ENCODE assay signal across 10 cellular contexts in genomic region chr3:182212479-182213076, GRCh38.
DNase-seq lines count a peak whose midpoint lies in the region; ATAC-seq and FAIRE-seq lines count a peak whose summit lies in the region.
"Had no signal": no experiment of that assay in that cellular context is flagged by ENCODE, and none has a peak within 500 bp of the region (broad histone marks: within the 10 kb centered on the region; RNA-seq: fewer than 3 reads in every experiment).

No MANE protein-coding gene starts in this region.

- FAIRE-seq in HTR-8/SVneo (lab: Jason Lieb, UNC) = no peak

- H3K36me3 ChIP-seq in CD8-positive, alpha-beta memory T cell (ENCODE audit: insufficient read depth, low read length) = no peaks in the 10 kb centered on the region
- H3K36me3 ChIP-seq: spleen had no signal

- DNase-seq in HTR-8/SVneo (ENCODE audit: insufficient read length, low spot score) (peak; percentile 25), NCI-H69 (lab: John Stamatoyannopoulos, UW) (peak; percentile 99), renal cortical epithelial cell (ENCODE audit: low read depth) (peak; percentile 100)
- DNase-seq in CD8-positive, alpha-beta memory T cell = no peak
- DNase-seq in activated CD4-positive, alpha-beta T cell treated with anti-CD3 and anti-CD28 coated beads, Interleukin-2, amount 10 ng/mL, durations not matched to agents 24 days and 14 days = no peak
- DNase-seq: spleen had no signal

- no peak overlapping the region for H3K4me3 ChIP-seq in CD8-positive, alpha-beta memory T cell (ENCODE audit: low read length)
- H3K4me3 ChIP-seq: coronary artery, spleen had no signal

- H3K27me3 Mint-ChIP-seq in CD8-positive, alpha-beta memory T cell = no peaks in the 10 kb centered on the region
- no peaks in the 10 kb centered on the region for H3K27me3 Mint-ChIP-seq in activated CD4-positive, alpha-beta T cell treated with anti-CD3 and anti-CD28 coated beads, Interleukin-2, amount 10 ng/mL, durations not matched to agents 24 days and 14 days

- no peaks in the 10 kb centered on the region for H3K9me3 ChIP-seq in CD8-positive, alpha-beta memory T cell (ENCODE audit: low read length)
- H3K9me3 ChIP-seq: spleen had no signal

- peaks cover 0 to 3% (median 0%) of the 10 kb centered on the region in 5 donors for H3K9me3 Mint-ChIP-seq in CD8-positive, alpha-beta memory T cell
- no peaks in the 10 kb centered on the region for H3K9me3 Mint-ChIP-seq in activated CD4-positive, alpha-beta T cell treated with anti-CD3 and anti-CD28 coated beads, Interleukin-2, amount 10 ng/mL, durations not matched to agents 24 days and 14 days

- POLR2A ChIA-PET in CD8-positive, alpha-beta memory T cell (lab: Charles Lee) = no interaction called here

- H3K4me1 ChIP-seq in CD8-positive, alpha-beta memory T cell (ENCODE audit: insufficient read depth, low read length) = no peaks in the 10 kb centered on the region
- H3K4me1 ChIP-seq: spleen had no signal

- ATAC-seq in esophagus mucosa = peak; percentile 91
- no peak for ATAC-seq in HG03457 (IDR thresholded peaks at IDR 0.05; ENCODE audit: unreplicated experiment)
- no peak for ATAC-seq in HG02970 (IDR thresholded peaks at IDR 0.05; ENCODE audit: low FRiP score, unreplicated experiment)

- H3K4me1 Mint-ChIP-seq in CD8-positive, alpha-beta memory T cell = no peaks in the 10 kb centered on the region
- H3K4me1 Mint-ChIP-seq in activated CD4-positive, alpha-beta T cell treated with anti-CD3 and anti-CD28 coated beads, Interleukin-2, amount 10 ng/mL, durations not matched to agents 24 days and 14 days = no peaks in the 10 kb centered on the region

- intact Hi-C loops in activated CD4-positive, alpha-beta T cell treated with anti-CD3 and anti-CD28 coated beads, Interleukin-2, amount 10 ng/mL, durations not matched to agents 24 days and 14 days (cut with micrococcal nuclease) = no loop called here

- no peak overlapping the region for H3K4me3 Mint-ChIP-seq in CD8-positive, alpha-beta memory T cell
- H3K4me3 Mint-ChIP-seq in activated CD4-positive, alpha-beta T cell treated with anti-CD3 and anti-CD28 coated beads, Interleukin-2, amount 10 ng/mL, durations not matched to agents 24 days and 14 days = no peak overlapping the region

- no peak overlapping the region for H3K27ac ChIP-seq in CD8-positive, alpha-beta memory T cell (ENCODE audit: low read depth, low read length)
- H3K27ac ChIP-seq: coronary artery, spleen had no signal

- CTCF ChIA-PET in CD8-positive, alpha-beta memory T cell (lab: Charles Lee) = no interaction called here

- H3K27ac Mint-ChIP-seq in CD8-positive, alpha-beta memory T cell = no peak overlapping the region
- no peak overlapping the region for H3K27ac Mint-ChIP-seq in activated CD4-positive, alpha-beta T cell treated with anti-CD3 and anti-CD28 coated beads, Interleukin-2, amount 10 ng/mL, durations not matched to agents 24 days and 14 days

- H3K27me3 ChIP-seq in CD8-positive, alpha-beta memory T cell (ENCODE audit: insufficient read depth, low read length, poor library complexity, severe bottlenecking) = no peaks in the 10 kb centered on the region
- H3K27me3 ChIP-seq: spleen had no signal

- no peaks in the 10 kb centered on the region for H3K36me3 Mint-ChIP-seq in CD8-positive, alpha-beta memory T cell
- no peaks in the 10 kb centered on the region for H3K36me3 Mint-ChIP-seq in activated CD4-positive, alpha-beta T cell treated with anti-CD3 and anti-CD28 coated beads, Interleukin-2, amount 10 ng/mL, durations not matched to agents 24 days and 14 days (ENCODE audit: low read depth)

Comparison
In these comparisons a context has a peak if more than half of its experiments do, and no peak if none do; other contexts are left out.
1. DNase-seq: peak in HTR-8/SVneo (single experiment), NCI-H69 (single experiment) and renal cortical epithelial cell (single experiment); none in CD8-positive, alpha-beta memory T cell (0 of 5) and activated CD4-positive, alpha-beta T cell treated with anti-CD3 and anti-CD28 coated beads, Interleukin-2, amount 10 ng/mL, durations not matched to agents 24 days and 14 days (single experiment).